23 cellular contexts compared by ENCODE assay signal in genomic region chr7:2359610-2360009, GRCh38. TPM values are rescaled to one million over a fixed set of nuclear protein-coding genes. Genes with fewer than 3 reads are reported as not detected.
DNase-seq lines count a peak whose midpoint lies in the region; ATAC-seq and TF ChIP-seq lines count a peak whose summit lies in the region.
"Had no signal": no experiment of that assay in that cellular context is flagged by ENCODE, and none has a peak within 500 bp of the region (broad histone marks: within the 10 kb centered on the region; RNA-seq: fewer than 3 reads in every experiment).

No MANE protein-coding gene starts in this region.

- no peak overlapping the region for H3K9ac ChIP-seq in trophoblast cell (ENCODE audit: low read length)
- H3K9ac ChIP-seq: SK-N-SH had no signal

- H3K14ac ChIP-seq in trophoblast cell (ENCODE audit: low read length): no peak overlapping the region

- peaks cover 8% of the 10 kb centered on the region for H3K79me1 ChIP-seq in trophoblast cell (ENCODE audit: low read length)

- H3K4me1 ChIP-seq in trophoblast cell (ENCODE audit: control insufficient read depth in 1 of 2, insufficient read depth in 2 of 2, low read length in 2 of 2): peaks cover 2 to 3% of the 10 kb centered on the region in 2 experiments

- no peak overlapping the region for H3K18ac ChIP-seq in trophoblast cell (ENCODE audit: low read length)

- H3K4me1 Mint-ChIP-seq in activated CD8-positive, alpha-beta memory T cell treated with anti-CD3 and anti-CD28 coated beads, Interleukin-2, amount 10 ng/mL, durations not matched to agents 7 days and 5 days: peaks cover 20% of the 10 kb centered on the region
- peaks cover 10 to 31% (median 29%) of the 10 kb centered on the region in 3 donors for H3K4me1 Mint-ChIP-seq in IgD-negative memory B cell
- peaks cover 48% of the 10 kb centered on the region for H3K4me1 Mint-ChIP-seq in brain
- H3K4me1 Mint-ChIP-seq in T-helper 17 cell: peaks cover 27% of the 10 kb centered on the region

- no peak for ATAC-seq in activated CD8-positive, alpha-beta memory T cell treated with anti-CD3 and anti-CD28 coated beads, Interleukin-2, amount 10 ng/mL, durations not matched to agents 7 days and 5 days
- no peak for ATAC-seq in T-helper 17 cell
- ATAC-seq in GM21515 (IDR thresholded peaks at IDR 0.05; ENCODE audit: unreplicated experiment): no peak
- ATAC-seq: left ventricle myocardium superior had no signal

- H4K12ac ChIP-seq in trophoblast cell (ENCODE audit: low read depth, low read length): no peak overlapping the region

- H4K91ac ChIP-seq in trophoblast cell (ENCODE audit: low read depth, low read length): no peak overlapping the region

- peaks cover 44 to 46% of the 10 kb centered on the region in 2 experiments for H3K36me3 ChIP-seq in trophoblast cell (ENCODE audit: control insufficient read depth in 1 of 2, insufficient read depth in 2 of 2, low read length in 2 of 2)

- H2BK5ac ChIP-seq in trophoblast cell (ENCODE audit: low read depth, low read length, poor library complexity): no peak overlapping the region

- peak overlapping the region; percentile 26 for H2AFZ ChIP-seq in trophoblast cell (ENCODE audit: insufficient read depth, low read length, poor library complexity)

- peaks cover 35% of the 10 kb centered on the region for H3K79me2 ChIP-seq in trophoblast cell (ENCODE audit: control insufficient read depth, insufficient read depth, low read length, poor library complexity)

- peak overlapping the region; percentile 93 for H3K4ac ChIP-seq in trophoblast cell (ENCODE audit: low read depth, low read length)

- DNase-seq in activated CD8-positive, alpha-beta memory T cell treated with anti-CD3 and anti-CD28 coated beads, Interleukin-2, amount 10 ng/mL, durations not matched to agents 7 days and 5 days: no peak
- no peak for DNase-seq in activated CD8-positive, alpha-beta memory T cell treated with anti-CD3 and anti-CD28 coated beads, Interleukin-2, amount 50 U/mL, for 48 hours
- DNase-seq in trophoblast cell (no peak), T-helper 17 cell (no peak)
- DNase-seq in activated CD4-positive, alpha-beta T cell treated with anti-CD3 and anti-CD28 coated beads for 1 hour: no peak
- DNase-seq: 8988T; activated CD4-positive, alpha-beta memory T cell treated with anti-CD3 and anti-CD28 coated beads, Interleukin-2, amount 10 ng/mL, durations not matched to agents 7 days and 5 days; cortex of kidney; left ventricle myocardium superior; NCI-H2029 treated with DMSO at 0.1 percent for 48 hours; NCI-H446; nucleus accumbens; retina; SK-N-SH; spleen; stimulated activated CD4-positive, alpha-beta T cell treated with anti-CD3 and anti-CD28 coated beads, Interleukin-4, amount 100 ng/mL, for 24 hours had no signal

- H3K27ac ChIP-seq in trophoblast cell (ENCODE audit: low read depth, low read length): no peak overlapping the region

- H2BK12ac ChIP-seq in trophoblast cell (ENCODE audit: low read length): no peak overlapping the region

- WGBS in trophoblast cell (ENCODE audit: extremely low coverage, insufficient coverage, insufficient read length): no CpG with 5 or more reads among the region's 11 CpGs

- H3K4me2 ChIP-seq in trophoblast cell (ENCODE audit: low read length): no peak overlapping the region
- H3K4me2 ChIP-seq: SK-N-SH had no signal

- H3K4me3 ChIP-seq in trophoblast cell (ENCODE audit: low read depth, low read length): no peak overlapping the region
- H3K4me3 ChIP-seq: adrenal gland, spleen had no signal

- no peak overlapping the region for H2BK120ac ChIP-seq in trophoblast cell (ENCODE audit: insufficient read depth, low read length, poor library complexity)

- H2AK5ac ChIP-seq in trophoblast cell (ENCODE audit: low read length): no peak overlapping the region

- H3K9me3 ChIP-seq in trophoblast cell (ENCODE audit: insufficient read depth, low read depth, low read length) (peaks cover 4% of the 10 kb centered on the region), T-helper 17 cell (ENCODE audit: control insufficient read depth, low read length, poor library complexity, severe bottlenecking) (no peaks in the 10 kb centered on the region)
- H3K9me3 ChIP-seq: adrenal gland, SK-N-SH, spleen had no signal

- peak overlapping the region; percentile 45 for H3K27ac Mint-ChIP-seq in activated CD8-positive, alpha-beta memory T cell treated with anti-CD3 and anti-CD28 coated beads, Interleukin-2, amount 10 ng/mL, durations not matched to agents 7 days and 5 days
- peak overlapping the region in 2 of 3 donors; percentile 31 to 51 for H3K27ac Mint-ChIP-seq in IgD-negative memory B cell
- peak overlapping the region in 3 of 5 experiments; percentile 58 to 80 (median 58) for H3K27ac Mint-ChIP-seq in brain
- H3K27ac Mint-ChIP-seq in T-helper 17 cell: no peak overlapping the region
- H3K27ac Mint-ChIP-seq: activated CD4-positive, alpha-beta memory T cell treated with anti-CD3 and anti-CD28 coated beads, Interleukin-2, amount 10 ng/mL, durations not matched to agents 7 days and 5 days; B cell; T-helper 2 cell treated with Interferon-gamma antibody and Interleukin-4, amounts not matched to agents 5 μg/mL and 100 μg/mL, for 36 hours had no signal

- H3K27me3 ChIP-seq in trophoblast cell (ENCODE audit: insufficient read depth, low read length): no peaks in the 10 kb centered on the region
- H3K27me3 ChIP-seq: adrenal gland, spleen had no signal

- no peak for TF ChIP-seq CTCF in brain (conservative IDR thresholded peaks at IDR 0.05)

- H3K23ac ChIP-seq in trophoblast cell (ENCODE audit: low read length): no peak overlapping the region

- peaks cover 42% of the 10 kb centered on the region for H3K36me3 Mint-ChIP-seq in activated CD8-positive, alpha-beta memory T cell treated with anti-CD3 and anti-CD28 coated beads, Interleukin-2, amount 10 ng/mL, durations not matched to agents 7 days and 5 days
- H3K36me3 Mint-ChIP-seq in IgD-negative memory B cell: no peaks in the 10 kb centered on the region
- H3K36me3 Mint-ChIP-seq in brain: peaks cover 50% of the 10 kb centered on the region
- H3K36me3 Mint-ChIP-seq in T-helper 17 cell (ENCODE audit: low read depth): peaks cover 5% of the 10 kb centered on the region

- no peak overlapping the region for H4K8ac ChIP-seq in trophoblast cell (ENCODE audit: low read depth, low read length)

- H3K4me3 Mint-ChIP-seq in activated CD8-positive, alpha-beta memory T cell treated with anti-CD3 and anti-CD28 coated beads, Interleukin-2, amount 10 ng/mL, durations not matched to agents 7 days and 5 days: no peak overlapping the region
- peak overlapping the region in 2 of 4 donors; percentile 12 to 33 for H3K4me3 Mint-ChIP-seq in IgD-negative memory B cell
- peak overlapping the region in 1 of 5 experiments; percentile 42 for H3K4me3 Mint-ChIP-seq in brain
- H3K4me3 Mint-ChIP-seq in T-helper 17 cell: no peak overlapping the region
- H3K4me3 Mint-ChIP-seq: activated CD4-positive, alpha-beta memory T cell treated with anti-CD3 and anti-CD28 coated beads, Interleukin-2, amount 10 ng/mL, durations not matched to agents 7 days and 5 days; activated T-helper 1 cell treated with anti-CD3 and anti-CD28 coated beads, Interleukin-12 subunit alpha, Interleukin-12 subunit beta, Interleukin-2, Interleukin-4 antibody, amounts not matched to agents 30 ng/mL and 10 ng/mL and 1 ng/mL, durations not matched to agents 14 hours and 24 hours and 36 hours; B cell; T-helper 2 cell treated with Interferon-gamma antibody and Interleukin-4, amounts not matched to agents 5 μg/mL and 100 μg/mL, for 36 hours had no signal

- no peaks in the 10 kb centered on the region for H3K9me3 Mint-ChIP-seq in activated CD8-positive, alpha-beta memory T cell treated with anti-CD3 and anti-CD28 coated beads, Interleukin-2, amount 10 ng/mL, durations not matched to agents 7 days and 5 days (ENCODE audit: low read depth)
- H3K9me3 Mint-ChIP-seq in IgD-negative memory B cell (no peaks in the 10 kb centered on the region), brain (no peaks in the 10 kb centered on the region)
- H3K9me3 Mint-ChIP-seq: activated CD4-positive, alpha-beta memory T cell treated with anti-CD3 and anti-CD28 coated beads, Interleukin-2, amount 10 ng/mL, durations not matched to agents 7 days and 5 days; activated T-helper 1 cell treated with anti-CD3 and anti-CD28 coated beads, Interleukin-12 subunit alpha, Interleukin-12 subunit beta, Interleukin-2, Interleukin-4 antibody, amounts not matched to agents 30 ng/mL and 10 ng/mL and 1 ng/mL, durations not matched to agents 14 hours and 24 hours and 36 hours; T-helper 2 cell treated with Interferon-gamma antibody and Interleukin-4, amounts not matched to agents 5 μg/mL and 100 μg/mL, for 36 hours had no signal

- CTCF ChIA-PET in activated CD8-positive, alpha-beta memory T cell treated with anti-CD3 and anti-CD28 coated beads, Interleukin-2, amount 10 ng/mL, durations not matched to agents 7 days and 5 days (lab: Charles Lee): no interaction called here

- no peaks in the 10 kb centered on the region for H3K27me3 Mint-ChIP-seq in activated CD8-positive, alpha-beta memory T cell treated with anti-CD3 and anti-CD28 coated beads, Interleukin-2, amount 10 ng/mL, durations not matched to agents 7 days and 5 days
- H3K27me3 Mint-ChIP-seq in IgD-negative memory B cell: no peaks in the 10 kb centered on the region
- peaks cover 4% of the 10 kb centered on the region for H3K27me3 Mint-ChIP-seq in brain
- no peaks in the 10 kb centered on the region for H3K27me3 Mint-ChIP-seq in T-helper 17 cell
- H3K27me3 Mint-ChIP-seq: activated CD4-positive, alpha-beta memory T cell treated with anti-CD3 and anti-CD28 coated beads, Interleukin-2, amount 10 ng/mL, durations not matched to agents 7 days and 5 days; B cell had no signal

RNA-seq across cellular contexts. Expression of gene EIF3B, which starts 5.0 kb away (rescaled TPM):
- 100 to 1,000 TPM; 170 to 204 TPM for total RNA-seq in activated CD8-positive, alpha-beta memory T cell treated with anti-CD3 and anti-CD28 coated beads, Interleukin-2, amount 10 ng/mL, durations not matched to agents 7 days and 5 days
- 84.4 TPM for polyA plus RNA-seq in IgD-negative memory B cell
- 120 TPM for polyA plus RNA-seq in brain (ENCODE audit: insufficient read depth, low read depth, low replicate concordance)
- polyA plus RNA-seq in trophoblast cell (2013): 174 and 182 TPM in 2 replicates
- 100 to 1,000 TPM; 139 to 176 TPM for total RNA-seq in T-helper 17 cell

RNA-seq across cellular contexts. Expression of gene CHST12, which starts 43.8 kb away (rescaled TPM):
- total RNA-seq in activated CD8-positive, alpha-beta memory T cell treated with anti-CD3 and anti-CD28 coated beads, Interleukin-2, amount 10 ng/mL, durations not matched to agents 7 days and 5 days: 100 to 1,000 TPM in 1 of 2 experiments, 10 to 100 TPM in 1; 70.8 to 103 TPM
- polyA plus RNA-seq in IgD-negative memory B cell: 24.9 TPM
- 17.5 TPM for polyA plus RNA-seq in brain (ENCODE audit: insufficient read depth, low read depth, low replicate concordance)
- 18.9 and 19.3 TPM in 2 replicates for polyA plus RNA-seq in trophoblast cell (2013)
- 10 to 100 TPM; 18.7 to 19.5 TPM for total RNA-seq in T-helper 17 cell

RNA-seq across cellular contexts. Expression of gene SNX8, which starts 45.4 kb away (rescaled TPM):
- 10 to 100 TPM; 25.0 to 27.9 TPM for total RNA-seq in activated CD8-positive, alpha-beta memory T cell treated with anti-CD3 and anti-CD28 coated beads, Interleukin-2, amount 10 ng/mL, durations not matched to agents 7 days and 5 days
- polyA plus RNA-seq in IgD-negative memory B cell (61.3 TPM), brain (ENCODE audit: insufficient read depth, low read depth, low replicate concordance) (23.5 TPM)
- polyA plus RNA-seq in trophoblast cell (2013): 16.1 and 16.4 TPM in 2 replicates
- total RNA-seq in T-helper 17 cell: 1 to 10 TPM; 8.6 to 9.3 TPM
